Comparison of ENCODE assay signal across 1 cellular context in the genomic region with DNA sequence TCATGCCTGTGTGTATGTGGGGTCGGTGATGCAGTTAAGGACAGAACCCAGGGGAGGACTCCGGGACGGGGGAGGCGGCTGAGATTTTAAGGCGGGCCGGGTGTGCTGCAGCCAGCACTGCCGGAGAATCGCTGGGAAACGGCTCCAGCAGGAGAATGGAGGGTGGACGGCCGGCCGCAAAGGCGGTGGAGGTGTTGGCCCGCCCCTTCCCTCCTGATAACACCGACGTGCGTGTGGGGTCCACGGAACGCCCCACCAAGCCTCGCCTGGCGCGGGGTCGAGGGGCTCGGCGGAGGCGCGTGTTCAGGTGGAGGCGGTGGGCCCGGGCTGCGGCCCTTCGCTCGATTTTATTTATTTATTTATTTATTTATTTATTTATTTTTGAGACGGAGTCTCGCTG.
TF ChIP-seq lines count a peak whose summit lies in the region.

No MANE protein-coding gene starts in this region.

TF ChIP-seq in HepG2, 621 proteins besides CTCF, POLR2A, EP300 and RAD21:
- TF ChIP-seq GATA4 (IDR thresholded peaks at IDR 0.05; ENCODE audit: borderline replicate concordance, low read depth) (no peak), GATAD2A (CRISPR knock-in tag; IDR thresholded peaks at IDR 0.05) (no peak), YEATS2 (CRISPR knock-in tag; IDR thresholded peaks at IDR 0.05; ENCODE audit: borderline replicate concordance) (no peak), ZBTB38 (CRISPR knock-in tag; IDR thresholded peaks at IDR 0.05) (0 out of 2 replicates have a peak, but pooled peaks have one; percentile 31), ARNTL (CRISPR knock-in tag; IDR thresholded peaks at IDR 0.05) (peak; percentile 1; the same call in 1 of the 2 replicates), SRSF1 (optimal IDR thresholded peaks at IDR 0.05; ENCODE audit: low read depth, low read length) (no peak), ZNF383 (CRISPR knock-in tag; IDR thresholded peaks at IDR 0.05; ENCODE audit: borderline replicate concordance) (no peak), ZSCAN30 (CRISPR knock-in tag; IDR thresholded peaks at IDR 0.05) (no peak), CHCHD3 (CRISPR knock-in tag; IDR thresholded peaks at IDR 0.05) (no peak)
